1 cellular context compared by ENCODE assay signal in genomic region chr1:228082260-228082974, GRCh38.
TF ChIP-seq lines count a peak whose summit lies in the region.

Gene ARF1, plus strand, starts transcription at chr1:228082708. Its CDS starts 14,407 bp downstream, at chr1:228097115.

TF ChIP-seq in HepG2, 621 proteins besides CTCF, POLR2A, EP300 and RAD21 (continued from another document and continues in another):
- TF ChIP-seq ZHX2 (IDR thresholded peaks at IDR 0.05; ENCODE audit: low read depth) (peak; percentile 91), ZHX2 (CRISPR knock-in tag; IDR thresholded peaks at IDR 0.05; ENCODE audit: borderline replicate concordance) (no peak), ZNF709 (CRISPR knock-in tag; IDR thresholded peaks at IDR 0.05) (peak; percentile 81; the same call in 1 of the 2 replicates), THRA (CRISPR knock-in tag; IDR thresholded peaks at IDR 0.05; ENCODE audit: borderline replicate concordance) (no peak; the same call in 1 of the 2 replicates), ZNF713 (CRISPR knock-in tag; IDR thresholded peaks at IDR 0.05) (no peak), CBFB (CRISPR knock-in tag; IDR thresholded peaks at IDR 0.05) (no peak; the same call in 1 of the 2 replicates), ATF5 (CRISPR knock-in tag; IDR thresholded peaks at IDR 0.05; ENCODE audit: low read depth) (no peak), HMGXB4 (CRISPR knock-in tag; IDR thresholded peaks at IDR 0.05; ENCODE audit: borderline replicate concordance in 1 of 2, low read depth in 1 of 2) (peak; percentile 26 to 42; a peak in 3 of 4 replicates), KLF13 (CRISPR knock-in tag; IDR thresholded peaks at IDR 0.05) (0 out of 2 replicates have a peak, but pooled peaks have one; percentile 47), SP1 (IDR thresholded peaks at IDR 0.05) (no peak), SP1 (CRISPR knock-in tag; IDR thresholded peaks at IDR 0.05) (peak; percentile 88), ZNF839 (CRISPR knock-in tag; IDR thresholded peaks at IDR 0.05; ENCODE audit: borderline replicate concordance) (no peak), PRDM10 (CRISPR knock-in tag; IDR thresholded peaks at IDR 0.05; ENCODE audit: low read depth) (no peak), MAX (IDR thresholded peaks at IDR 0.05) (peak; percentile 68), ZNF768 (CRISPR knock-in tag; IDR thresholded peaks at IDR 0.05) (peak; percentile 19; the same call in 1 of the 2 replicates), FOXP1 (IDR thresholded peaks at IDR 0.05) (no peak), FOXP1 (CRISPR knock-in tag; IDR thresholded peaks at IDR 0.05) (no peak), MIER3 (CRISPR knock-in tag; IDR thresholded peaks at IDR 0.05; ENCODE audit: borderline replicate concordance) (no peak), ZNF850 (CRISPR knock-in tag; conservative IDR thresholded peaks at IDR 0.05) (no peak), SIN3A (IDR thresholded peaks at IDR 0.05; ENCODE audit: borderline replicate concordance, low read depth, low read length) (no peak; the same call in 1 of the 2 replicates), MXD3 (CRISPR knock-in tag; IDR thresholded peaks at IDR 0.05) (peak; percentile 44; the same call in 1 of the 2 replicates), ZBTB3 (CRISPR knock-in tag; IDR thresholded peaks at IDR 0.05; ENCODE audit: borderline replicate concordance, low read depth) (no peak), ZFP90 (CRISPR knock-in tag; IDR thresholded peaks at IDR 0.05; ENCODE audit: borderline replicate concordance) (peak; percentile 79; the same call in 1 of the 2 replicates), ZFX (CRISPR knock-in tag; IDR thresholded peaks at IDR 0.05; ENCODE audit: low read depth) (peak; percentile 93), ZSCAN5A (CRISPR knock-in tag; IDR thresholded peaks at IDR 0.05; ENCODE audit: borderline replicate concordance) (peak; percentile 76; the same call in 1 of the 2 replicates), ZBTB40 (IDR thresholded peaks at IDR 0.05) (no peak), ZBTB40 (CRISPR knock-in tag; IDR thresholded peaks at IDR 0.05) (no peak), GFI1 (CRISPR knock-in tag; IDR thresholded peaks at IDR 0.05; ENCODE audit: borderline replicate concordance) (peak; percentile 40; the same call in 1 of the 2 replicates)
